In genomic region chr14:38578278-38578681, GRCh38 we compare ENCODE assay signal across 19 cellular contexts.
A peak's percentile ranks its signal among the peaks of the same experiment; 100 is the strongest.
DNase-seq lines count a peak whose midpoint lies in the region; ATAC-seq and TF ChIP-seq lines count a peak whose summit lies in the region.
"Had no signal": no experiment of that assay in that cellular context is flagged by ENCODE, and none has a peak within 500 bp of the region (broad histone marks: within the 10 kb centered on the region; RNA-seq: fewer than 3 reads in every experiment).

No MANE protein-coding gene starts in this region.

- H3K9me3 ChIP-seq in A673 (ENCODE audit: low read depth, low read length, poor library complexity, severe bottlenecking), result peaks cover 4% of the 10 kb centered on the region
- H3K9me3 ChIP-seq: gastrocnemius medialis, right atrium auricular region had no signal

- intact Hi-C loops in A673 (cut with micrococcal nuclease; ENCODE audit: unreplicated experiment), result no loop called here

- no TSS peak for BruUV-seq in A673 (replicated peaks; lab: Mats Ljungman, UMichigan)

- peak overlapping the region; percentile 20 for H3K27ac ChIP-seq in A673 (ENCODE audit: low read depth, low read length, poor library complexity, severe bottlenecking)
- H3K27ac ChIP-seq: coronary artery, gastrocnemius medialis, left lung, right atrium auricular region had no signal

- H3K4me3 ChIP-seq in A673 (ENCODE audit: low read depth, low read length, poor library complexity, severe bottlenecking), result no peak overlapping the region
- no peak overlapping the region for H3K4me3 ChIP-seq in fibroblast of villous mesenchyme (ENCODE audit: low read depth, low read length)
- H3K4me3 ChIP-seq: coronary artery, gastrocnemius medialis, left lung, right atrium auricular region had no signal

- no peaks in the 10 kb centered on the region for H3K36me3 ChIP-seq in A673 (ENCODE audit: insufficient read depth, low read length, poor library complexity, severe bottlenecking)
- H3K36me3 ChIP-seq: gastrocnemius medialis, left lung, right atrium auricular region had no signal

- CTCF ChIA-PET in A673 (lab: Charles Lee), result interaction anchor here (0.7 kb wide), 1 partner anchor 195 kb away, joined by 5 read pairs; no protein-coding TSS in a partner anchor

- peak; percentile 79 for DNase-seq in A673 (ENCODE audit: low spot score)
- peak; percentile 30 for DNase-seq in GM04503 (ENCODE audit: low read depth)
- peak; percentile 20 for DNase-seq in T1000 (lab: John Stamatoyannopoulos, UW)
- DNase-seq in fibroblast of villous mesenchyme (ENCODE audit: low read depth), result peak; percentile 56
- DNase-seq in SK-N-DZ (ENCODE audit: low spot score), result no peak
- DNase-seq in NCI-H2081 treated with DMSO at 0.1 percent for 48 hours (lab: John Stamatoyannopoulos, UW), result no peak
- DNase-seq in stimulated activated naive CD4-positive, alpha-beta T cell (lab: John Stamatoyannopoulos, UW), result no peak
- DNase-seq: activated CD4-positive, alpha-beta T cell treated with anti-CD3 and anti-CD28 coated beads, Interleukin-2, amount 50 U/mL, for 48 hours; activated naive CD4-positive, alpha-beta T cell treated with anti-CD3 and anti-CD28 coated beads, Interleukin-2, amount 10 ng/mL, durations not matched to agents 7 days and 5 days; Calu3; gastrocnemius medialis; GDM1; left lung; NCI-H146; NCI-H446; occipital lobe had no signal

- H3K4me1 ChIP-seq in A673 (ENCODE audit: insufficient read depth, low read length, poor library complexity, severe bottlenecking), result peaks cover 19% of the 10 kb centered on the region
- H3K4me1 ChIP-seq: gastrocnemius medialis, left lung, right atrium auricular region had no signal

- POLR2A ChIA-PET in A673 (lab: Charles Lee; ENCODE audit: low non-redundant PET), result no interaction called here

- no peak for TF ChIP-seq CTCF in A673 (conservative IDR thresholded peaks at IDR 0.05; ENCODE audit: low read depth, low read length)
- no peak for TF ChIP-seq CTCF in fibroblast of villous mesenchyme (IDR thresholded peaks at IDR 0.05; ENCODE audit: insufficient read depth, low read depth, low read length)

- H3K27me3 ChIP-seq in A673 (replicated peaks; ENCODE audit: insufficient read depth, low read depth, low read length, poor library complexity), result no peaks in the 10 kb centered on the region
- H3K27me3 ChIP-seq: gastrocnemius medialis, left lung, right atrium auricular region had no signal

- ATAC-seq in activated CD4-positive, CD25-positive, alpha-beta regulatory T cell treated with anti-CD3 and anti-CD28 coated beads, Interleukin-2, amount 50 U/mL, for 24 hours, result no peak
- ATAC-seq: gastrocnemius medialis, left lung had no signal

Comparison
In these comparisons a context has a peak if more than half of its experiments do, and no peak if none do; other contexts are left out.
1. DNase-seq: peak in A673 (single experiment), GM04503 (single experiment), T1000 (single experiment) and fibroblast of villous mesenchyme (single experiment); none in SK-N-DZ (single experiment), NCI-H2081 treated with DMSO at 0.1 percent for 48 hours (single experiment) and stimulated activated naive CD4-positive, alpha-beta T cell (0 of 6).